Comparison of ENCODE assay signal across 1 cellular context in genomic region chr6:139402935-139403386, GRCh38.
TF ChIP-seq lines count a peak whose summit lies in the region.

No MANE protein-coding gene starts in this region.

TF ChIP-seq in IMR-90, 13 proteins besides CTCF, POLR2A, EP300 and RAD21 (continued from another document):
- TF ChIP-seq MXI1 (IDR thresholded peaks at IDR 0.05; ENCODE audit: borderline replicate concordance, low read depth, low read length) (no peak), CHD1 (IDR thresholded peaks at IDR 0.05; ENCODE audit: low read depth, low read length) (no peak)
TF ChIP-seq in IMR-90: peak in this region for 3.
